ENCODE assay signal across 7 cellular contexts in the genomic region with DNA sequence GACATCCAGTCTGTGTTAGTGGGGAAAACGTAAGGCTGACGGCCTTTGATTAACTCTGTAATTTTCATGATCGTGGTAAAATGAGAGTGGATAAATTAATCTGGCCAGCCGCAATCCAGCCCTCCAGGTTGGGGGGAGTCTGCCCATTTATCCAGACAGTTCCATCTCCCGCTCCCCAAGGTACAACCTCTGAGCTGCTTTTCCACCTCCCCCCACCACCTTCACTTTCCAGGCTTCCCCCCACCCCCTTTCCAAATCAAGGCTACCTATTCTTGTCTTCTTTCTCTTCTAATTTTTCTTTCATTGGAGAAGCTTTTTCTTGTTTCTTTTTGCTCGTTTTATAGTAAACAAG. TPM values are rescaled to one million over a fixed set of nuclear protein-coding genes. Genes with fewer than 3 reads are reported as not detected.
A peak's percentile ranks its signal among the peaks of the same experiment; 100 is the strongest.
DNase-seq lines count a peak whose midpoint lies in the region; ATAC-seq and TF ChIP-seq lines count a peak whose summit lies in the region.

No MANE protein-coding gene starts in this region.

- POLR2A ChIA-PET in HEK293 (lab: Yijun Ruan, JAX): interaction anchor here (1.3 to 2.1 kb wide), 2 partner anchors 9 to 14 kb away, joined by 6 to 11 read pairs; no protein-coding TSS in a partner anchor

- TF ChIP-seq CTCF in HEK293 (tag by site-specific recombination; IDR thresholded peaks at IDR 0.05) (no peak), foreskin keratinocyte (conservative IDR thresholded peaks at IDR 0.05) (no peak)

- H3K36me3 ChIP-seq in HEK293 (ENCODE audit: control insufficient read depth in 2 of 2, insufficient read depth in 1 of 2, low read length in 2 of 2) (no peaks in the 10 kb centered on the region), skeletal muscle satellite cell (ENCODE audit: insufficient read depth, low read length) (no peaks in the 10 kb centered on the region)

- CTCF ChIA-PET in HEK293 (lab: Yijun Ruan, JAX): interaction anchor here (0.7 to 0.9 kb wide), 2 partner anchors 42 to 431 kb away, joined by 3 read pairs; no protein-coding TSS in a partner anchor

- peak overlapping the region; percentile 71 for H3K27ac ChIP-seq in HEK293 (ENCODE audit: extremely low read depth, low read depth, low read length)
- H3K27ac ChIP-seq in foreskin keratinocyte: peak overlapping the region; percentile 83

- DNase-seq in foreskin keratinocyte (no peak), GF-D8 (lab: John Stamatoyannopoulos, UW) (no peak)
- DNase-seq in activated CD4-positive, CD25-positive, alpha-beta regulatory T cell treated with anti-CD3 and anti-CD28 coated beads, Interleukin-2, amount 50 U/mL, for 72 hours: no peak

- ATAC-seq in SK-N-SH treated with all-trans-retinoic acid at 6 μM for 48 hours (peak; percentile 16), foreskin keratinocyte (peak; percentile 1), GM21529 (IDR thresholded peaks at IDR 0.05; ENCODE audit: unreplicated experiment) (no peak)

- H3K9me3 ChIP-seq in HEK293 (ENCODE audit: control insufficient read depth, insufficient read depth, low read depth, low read length) (no peaks in the 10 kb centered on the region), skeletal muscle satellite cell (replicated peaks; ENCODE audit: low read length) (no peaks in the 10 kb centered on the region)

- no peaks in the 10 kb centered on the region for H3K27me3 ChIP-seq in foreskin keratinocyte
- no peaks in the 10 kb centered on the region for H3K27me3 ChIP-seq in skeletal muscle satellite cell (ENCODE audit: control insufficient read depth, insufficient read depth, low read length)

- peaks cover 8% of the 10 kb centered on the region for H3K4me1 ChIP-seq in HEK293 (ENCODE audit: control insufficient read depth, insufficient read depth, low read length)
- peaks cover 52% of the 10 kb centered on the region for H3K4me1 ChIP-seq in foreskin keratinocyte
- peaks cover 64% of the 10 kb centered on the region for H3K4me1 ChIP-seq in skeletal muscle satellite cell (ENCODE audit: control insufficient read depth, insufficient read depth, low read length)

- H3K4me2 ChIP-seq in skeletal muscle satellite cell (ENCODE audit: low read length): peak overlapping the region; percentile 85

- H3K4me3 ChIP-seq in HEK293 (ENCODE audit: low read depth, low read length) (peak overlapping the region; percentile 93), skeletal muscle satellite cell (ENCODE audit: low read length) (peak overlapping the region; percentile 91)

- H3K9ac ChIP-seq in skeletal muscle satellite cell (ENCODE audit: low read depth, low read length): peak overlapping the region; percentile 95

TF ChIP-seq in HEK293, 187 proteins besides CTCF, POLR2A, EP300 and RAD21 (continues in another document):
- no peak for TF ChIP-seq ZNF433 (tag by site-specific recombination; IDR thresholded peaks at IDR 0.05; ENCODE audit: low read depth)
- TF ChIP-seq EGR2 (tag by site-specific recombination; IDR thresholded peaks at IDR 0.05; ENCODE audit: low read depth): no peak
- no peak for TF ChIP-seq ZNF24 (tag by site-specific recombination; IDR thresholded peaks at IDR 0.05)
- TF ChIP-seq PRDM1 (tag by site-specific recombination; IDR thresholded peaks at IDR 0.05): peak; percentile 90
- TF ChIP-seq, protein P1, sequence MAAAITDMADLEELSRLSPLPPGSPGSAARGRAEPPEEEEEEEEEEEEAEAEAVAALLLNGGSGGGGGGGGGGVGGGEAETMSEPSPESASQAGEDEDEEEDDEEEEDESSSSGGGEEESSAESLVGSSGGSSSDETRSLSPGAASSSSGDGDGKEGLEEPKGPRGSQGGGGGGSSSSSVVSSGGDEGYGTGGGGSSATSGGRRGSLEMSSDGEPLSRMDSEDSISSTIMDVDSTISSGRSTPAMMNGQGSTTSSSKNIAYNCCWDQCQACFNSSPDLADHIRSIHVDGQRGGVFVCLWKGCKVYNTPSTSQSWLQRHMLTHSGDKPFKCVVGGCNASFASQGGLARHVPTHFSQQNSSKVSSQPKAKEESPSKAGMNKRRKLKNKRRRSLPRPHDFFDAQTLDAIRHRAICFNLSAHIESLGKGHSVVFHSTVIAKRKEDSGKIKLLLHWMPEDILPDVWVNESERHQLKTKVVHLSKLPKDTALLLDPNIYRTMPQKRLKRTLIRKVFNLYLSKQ (tag by site-specific recombination; IDR thresholded peaks at IDR 0.05; ENCODE audit: borderline replicate concordance): no peak
- TF ChIP-seq ZNF623 (tag by site-specific recombination; IDR thresholded peaks at IDR 0.05): no peak
- TF ChIP-seq, protein P2, sequence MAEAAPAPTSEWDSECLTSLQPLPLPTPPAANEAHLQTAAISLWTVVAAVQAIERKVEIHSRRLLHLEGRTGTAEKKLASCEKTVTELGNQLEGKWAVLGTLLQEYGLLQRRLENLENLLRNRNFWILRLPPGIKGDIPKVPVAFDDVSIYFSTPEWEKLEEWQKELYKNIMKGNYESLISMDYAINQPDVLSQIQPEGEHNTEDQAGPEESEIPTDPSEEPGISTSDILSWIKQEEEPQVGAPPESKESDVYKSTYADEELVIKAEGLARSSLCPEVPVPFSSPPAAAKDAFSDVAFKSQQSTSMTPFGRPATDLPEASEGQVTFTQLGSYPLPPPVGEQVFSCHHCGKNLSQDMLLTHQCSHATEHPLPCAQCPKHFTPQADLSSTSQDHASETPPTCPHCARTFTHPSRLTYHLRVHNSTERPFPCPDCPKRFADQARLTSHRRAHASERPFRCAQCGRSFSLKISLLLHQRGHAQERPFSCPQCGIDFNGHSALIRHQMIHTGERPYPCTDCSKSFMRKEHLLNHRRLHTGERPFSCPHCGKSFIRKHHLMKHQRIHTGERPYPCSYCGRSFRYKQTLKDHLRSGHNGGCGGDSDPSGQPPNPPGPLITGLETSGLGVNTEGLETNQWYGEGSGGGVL (tag by site-specific recombination; IDR thresholded peaks at IDR 0.05): 0 out of 2 replicates have a peak, but pooled peaks have one; percentile 11
- 0 out of 2 replicates have a peak, but pooled peaks have one; percentile 22 for TF ChIP-seq ZNF366 (tag by site-specific recombination; conservative IDR thresholded peaks at IDR 0.05)
- no peak for TF ChIP-seq ZNF530 (tag by site-specific recombination; IDR thresholded peaks at IDR 0.05; ENCODE audit: low read depth)
- TF ChIP-seq ZNF311 (tag by site-specific recombination; IDR thresholded peaks at IDR 0.05; ENCODE audit: borderline replicate concordance): no peak
- no peak for TF ChIP-seq ZNF266 (tag by site-specific recombination; IDR thresholded peaks at IDR 0.05; ENCODE audit: low read depth)

TF ChIP-seq in SK-N-SH treated with all-trans-retinoic acid at 6 μM for 48 hours, 23 proteins besides CTCF, POLR2A, EP300 and RAD21:
- no peak for TF ChIP-seq ZFP30 (CRISPR knock-in tag; IDR thresholded peaks at IDR 0.05)
- no peak for TF ChIP-seq BACH2 (CRISPR knock-in tag; IDR thresholded peaks at IDR 0.05; ENCODE audit: borderline replicate concordance)
- TF ChIP-seq, protein P3, sequence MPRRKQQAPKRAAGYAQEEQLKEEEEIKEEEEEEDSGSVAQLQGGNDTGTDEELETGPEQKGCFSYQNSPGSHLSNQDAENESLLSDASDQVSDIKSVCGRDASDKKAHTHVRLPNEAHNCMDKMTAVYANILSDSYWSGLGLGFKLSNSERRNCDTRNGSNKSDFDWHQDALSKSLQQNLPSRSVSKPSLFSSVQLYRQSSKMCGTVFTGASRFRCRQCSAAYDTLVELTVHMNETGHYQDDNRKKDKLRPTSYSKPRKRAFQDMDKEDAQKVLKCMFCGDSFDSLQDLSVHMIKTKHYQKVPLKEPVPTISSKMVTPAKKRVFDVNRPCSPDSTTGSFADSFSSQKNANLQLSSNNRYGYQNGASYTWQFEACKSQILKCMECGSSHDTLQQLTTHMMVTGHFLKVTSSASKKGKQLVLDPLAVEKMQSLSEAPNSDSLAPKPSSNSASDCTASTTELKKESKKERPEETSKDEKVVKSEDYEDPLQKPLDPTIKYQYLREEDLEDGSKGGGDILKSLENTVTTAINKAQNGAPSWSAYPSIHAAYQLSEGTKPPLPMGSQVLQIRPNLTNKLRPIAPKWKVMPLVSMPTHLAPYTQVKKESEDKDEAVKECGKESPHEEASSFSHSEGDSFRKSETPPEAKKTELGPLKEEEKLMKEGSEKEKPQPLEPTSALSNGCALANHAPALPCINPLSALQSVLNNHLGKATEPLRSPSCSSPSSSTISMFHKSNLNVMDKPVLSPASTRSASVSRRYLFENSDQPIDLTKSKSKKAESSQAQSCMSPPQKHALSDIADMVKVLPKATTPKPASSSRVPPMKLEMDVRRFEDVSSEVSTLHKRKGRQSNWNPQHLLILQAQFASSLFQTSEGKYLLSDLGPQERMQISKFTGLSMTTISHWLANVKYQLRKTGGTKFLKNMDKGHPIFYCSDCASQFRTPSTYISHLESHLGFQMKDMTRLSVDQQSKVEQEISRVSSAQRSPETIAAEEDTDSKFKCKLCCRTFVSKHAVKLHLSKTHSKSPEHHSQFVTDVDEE (CRISPR knock-in tag; IDR thresholded peaks at IDR 0.05): no peak
- no peak for TF ChIP-seq RARB (CRISPR knock-in tag; IDR thresholded peaks at IDR 0.05)
TF ChIP-seq in SK-N-SH treated with all-trans-retinoic acid at 6 μM for 48 hours: peak in this region for 0.

RNA-seq across cellular contexts. Expression of a gene that starts 6.0 kb away (rescaled TPM):
- 30.9 and 31.7 TPM in 2 replicates for total RNA-seq in foreskin keratinocyte
- 8.5 and 10.0 TPM in 2 replicates for polyA plus RNA-seq in foreskin keratinocyte
- 16.8 and 19.0 TPM in 2 replicates for total RNA-seq in skeletal muscle satellite cell (2012; rRNA removed)

RNA-seq across cellular contexts. Expression of a gene that starts 6.1 kb away (rescaled TPM):
- 2.1 and 2.2 TPM in 2 replicates for total RNA-seq in foreskin keratinocyte
- 0.70 and 1.3 TPM in 2 replicates for polyA plus RNA-seq in foreskin keratinocyte
- 2.3 and 2.8 TPM in 2 replicates for total RNA-seq in skeletal muscle satellite cell (2012; rRNA removed)
